7 cellular contexts compared by ENCODE assay signal in the genomic region with DNA sequence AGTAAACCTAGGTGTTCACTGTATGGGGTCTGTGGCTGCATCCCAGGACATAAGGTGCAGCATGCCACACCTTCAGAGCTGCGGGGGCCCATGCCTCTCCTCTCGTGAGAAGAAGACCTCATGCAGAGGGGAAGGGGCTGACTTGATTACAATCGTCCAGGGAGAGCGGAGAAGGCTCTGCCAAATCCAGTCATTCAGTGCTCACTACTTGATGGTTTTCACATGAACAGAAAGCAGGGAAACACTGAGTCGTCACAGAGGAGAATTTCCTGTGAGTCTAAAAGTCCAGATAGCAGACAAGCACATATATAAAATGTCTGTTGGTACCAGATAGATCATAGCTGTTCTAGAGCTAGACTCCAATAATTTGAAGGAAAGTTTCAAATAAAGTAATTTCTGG. TPM values are rescaled to one million over a fixed set of nuclear protein-coding genes. Genes with fewer than 3 reads are reported as not detected.
A peak's percentile ranks its signal among the peaks of the same experiment; 100 is the strongest.
DNase-seq lines count a peak whose midpoint lies in the region; ATAC-seq, FAIRE-seq and TF ChIP-seq lines count a peak whose summit lies in the region.
"Not testable (repeated sequence)": the region's sequence is repeated elsewhere in the genome, so short reads cannot be mapped to it uniquely, and the experiment has no call there.

No MANE protein-coding gene starts in this region.

- H3K9me1 ChIP-seq in keratinocyte (ENCODE audit: control insufficient read depth, extremely low read depth, insufficient read depth, low read length): not testable (repeated sequence)

- not testable (repeated sequence) for H3K4me3 ChIP-seq in SK-N-SH (ENCODE audit: low read depth in 2 of 2, low read length in 1 of 2); mammary epithelial cell (replicated peaks in 1 of 3; ENCODE audit: insufficient read depth in 1 of 3, low read depth in 2 of 3, low read length in 3 of 3); fibroblast of lung (replicated peaks in 1 of 4; ENCODE audit: control extremely low read depth in 1 of 4, insufficient read depth in 1 of 4, low read depth in 3 of 4, low read length in 4 of 4); keratinocyte (ENCODE audit: control insufficient read depth in 2 of 3, extremely low read depth in 1 of 3, insufficient read depth in 2 of 3, low read depth in 1 of 3, low read length in 3 of 3); sigmoid colon

- H2AFZ ChIP-seq in SK-N-SH (ENCODE audit: low read depth); mammary epithelial cell (ENCODE audit: low read depth, low read length); fibroblast of lung (ENCODE audit: low read length); keratinocyte (ENCODE audit: control insufficient read depth, low read length): not testable (repeated sequence)

- not testable (repeated sequence) for H3K4me1 Mint-ChIP-seq in activated T-cell treated with anti-CD3 and anti-CD28 coated beads, Interleukin-2, amount 50 U/mL, for 4 hours (ENCODE audit: low read depth)

- TF ChIP-seq EP300 in SK-N-SH (IDR thresholded peaks at IDR 0.05; ENCODE audit: borderline replicate concordance in 1 of 2, low read depth in 1 of 2, low read length in 1 of 2): peak in 1 of 2 experiments; percentile 43; a peak in 1 of 4 replicates
- not testable (repeated sequence) for TF ChIP-seq EP300 in sigmoid colon (IDR thresholded peaks at IDR 0.05)

- not testable (repeated sequence) for TF ChIP-seq POLR2A in sigmoid colon (IDR thresholded peaks at IDR 0.05)

- H4K20me1 ChIP-seq in SK-N-SH (ENCODE audit: insufficient read depth): peaks cover 26% of the 10 kb centered on the region; the same call in 1 of the 2 replicates
- not testable (repeated sequence) for H4K20me1 ChIP-seq in mammary epithelial cell (ENCODE audit: insufficient read depth, low read length); fibroblast of lung (ENCODE audit: control insufficient read depth, extremely low read depth, insufficient read depth, low read length); keratinocyte (ENCODE audit: control insufficient read depth, extremely low read depth, insufficient read depth, low read length)

- not testable (repeated sequence) for H3K9me3 ChIP-seq in SK-N-SH; mammary epithelial cell (replicated peaks; ENCODE audit: insufficient read depth, low read length); fibroblast of lung (ENCODE audit: control insufficient read depth, insufficient read depth, low read depth, low read length); keratinocyte (ENCODE audit: control insufficient read depth, low read depth, low read length); sigmoid colon

- H3K9ac ChIP-seq in SK-N-SH: peak overlapping the region; percentile 35; the same call in 1 of the 2 replicates
- not testable (repeated sequence) for H3K9ac ChIP-seq in mammary epithelial cell (ENCODE audit: insufficient read depth, low read length); fibroblast of lung (ENCODE audit: insufficient read depth, low read length)
- H3K9ac ChIP-seq in keratinocyte (ENCODE audit: control insufficient read depth, extremely low read depth, insufficient read depth, low read length): peak overlapping the region; percentile 28

- not testable (repeated sequence) for H3K9me2 ChIP-seq in SK-N-SH

- H3K4me1 ChIP-seq in SK-N-SH (ENCODE audit: control insufficient read depth in 1 of 2, insufficient read depth in 2 of 2, low read depth in 1 of 2, low read length in 1 of 2): peaks cover 2 to 13% of the 10 kb centered on the region in 2 experiments; a peak in 3 of 4 replicates
- H3K4me1 ChIP-seq in mammary epithelial cell (ENCODE audit: insufficient read depth, low read length): peaks cover 12% of the 10 kb centered on the region
- not testable (repeated sequence) for H3K4me1 ChIP-seq in fibroblast of lung (ENCODE audit: control insufficient read depth, extremely low read depth, insufficient read depth, low read length)
- H3K4me1 ChIP-seq in keratinocyte (ENCODE audit: control insufficient read depth, extremely low read depth, insufficient read depth, low read length): peaks cover 18% of the 10 kb centered on the region
- H3K4me1 ChIP-seq in sigmoid colon: peaks cover 0 to 70% (median 48%) of the 10 kb centered on the region in 4 donors

- CTCF ChIA-PET in SK-N-SH (lab: Yijun Ruan, JAX) (interaction anchor here (1.1 to 3.4 kb wide), 2 partner anchors 8 to 116 kb away, joined by 3 to 16 read pairs; no protein-coding TSS in a partner anchor), mammary epithelial cell (lab: Charles Lee; ENCODE audit: low non-redundant PET) (interaction anchor here (0.6 kb wide), 1 partner anchor 8 kb away, joined by 4 read pairs; no protein-coding TSS in a partner anchor)

- H3K4me2 ChIP-seq in SK-N-SH; mammary epithelial cell (ENCODE audit: insufficient read depth, low read depth, low read length); keratinocyte (ENCODE audit: control insufficient read depth, extremely low read depth, insufficient read depth, low read depth, low read length): not testable (repeated sequence)
- H3K4me2 ChIP-seq in fibroblast of lung (ENCODE audit: extremely low read depth, insufficient read depth, low read length): peak overlapping the region; percentile 23

- dilution Hi-C loops in mammary epithelial cell (cut with HindIII; ENCODE audit: low sequenced_read_pairs); keratinocyte (cut with MboI; ENCODE audit: extremely low pct_ligation_motif_present, low sequenced_read_pairs): not testable (repeated sequence)

- 21% methylated on average over 3 of the region's 5 CpGs for WGBS in SK-N-SH (ENCODE audit: low lambda C conversion rate)
- 56% methylated on average over 4 of the region's 5 CpGs for WGBS in mammary epithelial cell (ENCODE audit: low coverage, missing lambda C conversion rate)
- 52 to 89% methylated on average over 5 of the region's 5 CpGs for WGBS in sigmoid colon, 2 donors

- H3K27me3 ChIP-seq in SK-N-SH (ENCODE audit: insufficient read depth); mammary epithelial cell (ENCODE audit: insufficient read depth, low read length); fibroblast of lung (ENCODE audit: control insufficient read depth, insufficient read depth, low read length); keratinocyte (ENCODE audit: control insufficient read depth, extremely low read depth, insufficient read depth, low read length); sigmoid colon: not testable (repeated sequence)

- H3K36me3 ChIP-seq in SK-N-SH (replicated peaks in 1 of 2; ENCODE audit: control insufficient read depth in 1 of 2, insufficient read depth in 2 of 2, low read length in 1 of 2) (peaks cover 0 to 12% of the 10 kb centered on the region in 2 experiments), sigmoid colon (peaks cover 0 to 31% (median 8%) of the 10 kb centered on the region in 4 donors)
- not testable (repeated sequence) for H3K36me3 ChIP-seq in mammary epithelial cell (ENCODE audit: insufficient read depth, low read length); fibroblast of lung (ENCODE audit: control insufficient read depth, insufficient read depth, low read length); keratinocyte (ENCODE audit: control insufficient read depth in 2 of 2, extremely low read depth in 1 of 2, insufficient read depth in 2 of 2, low read length in 2 of 2)

- POLR2A ChIA-PET in SK-N-SH (lab: Yijun Ruan, JAX): not testable (repeated sequence)

- FAIRE-seq in keratinocyte (lab: Jason Lieb, UNC): peak; percentile 34

- H3K9me3 Mint-ChIP-seq in activated T-cell treated with anti-CD3 and anti-CD28 coated beads, Interleukin-2, amount 50 U/mL, for 4 hours: not testable (repeated sequence)

- in situ Hi-C loops in mammary epithelial cell (cut with MboI; ENCODE audit: low sequenced_read_pairs in 2 of 2): not testable (repeated sequence)

- H3F3A ChIP-seq in SK-N-SH (replicated peaks; ENCODE audit: insufficient read depth): not testable (repeated sequence)

- not testable (repeated sequence) for BruUV-seq in mammary epithelial cell (replicated peaks; lab: Mats Ljungman, UMichigan)

- H3K27ac ChIP-seq in SK-N-SH (ENCODE audit: low read depth in 2 of 2, low read length in 1 of 2) (peak overlapping the region in 1 of 2 experiments; percentile 87; a peak in 2 of 4 replicates), fibroblast of lung (ENCODE audit: insufficient read depth, low read length) (peak overlapping the region; percentile 5), keratinocyte (ENCODE audit: control insufficient read depth, insufficient read depth, low read length) (peak overlapping the region; percentile 64), sigmoid colon (peak overlapping the region; percentile 61 to 78 (median 72))
- not testable (repeated sequence) for H3K27ac ChIP-seq in mammary epithelial cell (ENCODE audit: insufficient read depth, low read depth, low read length)

- intact Hi-C loops in mammary epithelial cell (cut with micrococcal nuclease); sigmoid colon (cut with DNase I): not testable (repeated sequence)

- TF ChIP-seq CTCF in SK-N-SH (IDR thresholded peaks at IDR 0.05); mammary epithelial cell (conservative IDR thresholded peaks at IDR 0.05 in 1 of 2, IDR thresholded peaks at IDR 0.05 in 1 of 2; ENCODE audit: extremely low read depth in 1 of 2, insufficient read depth in 1 of 2, low read depth in 1 of 2, low read length in 2 of 2); fibroblast of lung (conservative IDR thresholded peaks at IDR 0.05 in 1 of 2, IDR thresholded peaks at IDR 0.05 in 1 of 2; ENCODE audit: low read depth in 1 of 2, low read length in 2 of 2); keratinocyte (optimal IDR thresholded peaks at IDR 0.05 in 1 of 3, IDR thresholded peaks at IDR 0.05 in 1 of 3, conservative IDR thresholded peaks at IDR 0.05 in 1 of 3; ENCODE audit: extremely low read depth in 1 of 3, insufficient read depth in 2 of 3, low read length in 3 of 3); sigmoid colon (IDR thresholded peaks at IDR 0.05): not testable (repeated sequence)

- peak; percentile 34 to 50 for ATAC-seq in activated T-cell treated with anti-CD3 and anti-CD28 coated beads, Interleukin-2, amount 50 U/mL, for 4 hours

- peaks cover 16% of the 10 kb centered on the region for H3K36me3 Mint-ChIP-seq in activated T-cell treated with anti-CD3 and anti-CD28 coated beads, Interleukin-2, amount 50 U/mL, for 4 hours (ENCODE audit: insufficient read depth)

- TF ChIP-seq RAD21 in SK-N-SH (IDR thresholded peaks at IDR 0.05; ENCODE audit: low read length): not testable (repeated sequence)

- DNase-seq in EL (peak; percentile 50), mammary epithelial cell (peak; percentile 65), fibroblast of lung (ENCODE audit: low read depth in 2 of 2) (peak; percentile 64 to 90)
- DNase-seq in SK-N-SH; activated T-cell treated with anti-CD3 and anti-CD28 coated beads, Interleukin-2, amount 50 U/mL, for 4 hours; keratinocyte (ENCODE audit: low read depth, low spot score); sigmoid colon: not testable (repeated sequence)

- H3K79me2 ChIP-seq in SK-N-SH (ENCODE audit: insufficient read depth) (peaks cover 83% of the 10 kb centered on the region), mammary epithelial cell (ENCODE audit: insufficient read depth, low read length) (peaks cover 73% of the 10 kb centered on the region), keratinocyte (ENCODE audit: control insufficient read depth, insufficient read depth, low read length) (peaks cover 13% of the 10 kb centered on the region)
- not testable (repeated sequence) for H3K79me2 ChIP-seq in fibroblast of lung (ENCODE audit: control insufficient read depth, insufficient read depth, low read length)

- H3K4me3 Mint-ChIP-seq in activated T-cell treated with anti-CD3 and anti-CD28 coated beads, Interleukin-2, amount 50 U/mL, for 4 hours: not testable (repeated sequence)

- not testable (repeated sequence) for H3K27me3 Mint-ChIP-seq in activated T-cell treated with anti-CD3 and anti-CD28 coated beads, Interleukin-2, amount 50 U/mL, for 4 hours (ENCODE audit: low read depth)

RNA-seq across cellular contexts. Expression of gene SVIL, which starts 52.0 kb away (rescaled TPM):
- polyA plus RNA-seq in SK-N-SH (2012; rRNA removed): 47.5 and 48.7 TPM in 2 replicates
- 30.8 and 31.9 TPM in 2 replicates for polyA plus RNA-seq in SK-N-SH (2012; cell fraction: cytosol; rRNA removed)
- 94.2 and 132 TPM in 2 replicates for polyA plus RNA-seq in SK-N-SH (2012; cell fraction: nucleus; rRNA removed)
- 10 to 100 TPM in 1 of 3 donors, 1 to 10 TPM in 2; 6.4 to 11.1 (median 9.5) TPM for total RNA-seq in activated T-cell treated with anti-CD3 and anti-CD28 coated beads, Interleukin-2, amount 50 U/mL, for 4 hours
- total RNA-seq in mammary epithelial cell: 100 to 1,000 TPM in 1 of 2 donors, 10 to 100 TPM in 1; 51.3 to 155 TPM
- polyA plus RNA-seq in mammary epithelial cell: 23.6 TPM
- polyA minus RNA-seq in mammary epithelial cell: 190 TPM
- total RNA-seq in fibroblast of lung: 60.9 and 94.3 TPM in 2 replicates
- 17.7 and 28.5 TPM in 2 replicates for polyA plus RNA-seq in fibroblast of lung
- polyA plus RNA-seq in fibroblast of lung (2012): 24.0 and 29.5 TPM in 2 replicates
- polyA minus RNA-seq in fibroblast of lung (ENCODE audit: low replicate concordance): 92.1 and 148 TPM in 2 replicates
- polyA plus RNA-seq in keratinocyte: 12.0 to 24.0 TPM (median 16.2 TPM) in 3 replicates
- 54.2 TPM for polyA plus RNA-seq in keratinocyte (2011; ENCODE audit: low read depth)
- polyA plus RNA-seq in keratinocyte (2011; cell fraction: cytosol; rRNA removed): 14.1 and 14.5 TPM in 2 replicates
- 54.5 and 61.4 TPM in 2 replicates for polyA plus RNA-seq in keratinocyte (2011; cell fraction: nucleus; rRNA removed)
- 21.1 and 27.6 TPM in 2 replicates for polyA plus RNA-seq in keratinocyte (2012; ENCODE audit: low replicate concordance)
- 23.1 to 93.4 TPM (median 35.1 TPM) in 3 replicates for polyA minus RNA-seq in keratinocyte
- polyA minus RNA-seq in keratinocyte (2011; cell fraction: cytosol; rRNA and poly(A)+ RNA removed): 29.7 TPM
- 54.7 and 104 TPM in 2 replicates for polyA minus RNA-seq in keratinocyte (2011; cell fraction: nucleus; rRNA and poly(A)+ RNA removed)
- total RNA-seq in sigmoid colon: 1,000 to 10,000 TPM in 1 of 4 donors, 100 to 1,000 TPM in 3; 637 to 1,443 (median 763) TPM
- 10 to 100 TPM in 2 of 3 donors, 1 to 10 TPM in 1; 8.3 to 42.5 (median 10.8) TPM for polyA plus RNA-seq in sigmoid colon
